ENCODE assay signal across 17 cellular contexts in the genomic region with DNA sequence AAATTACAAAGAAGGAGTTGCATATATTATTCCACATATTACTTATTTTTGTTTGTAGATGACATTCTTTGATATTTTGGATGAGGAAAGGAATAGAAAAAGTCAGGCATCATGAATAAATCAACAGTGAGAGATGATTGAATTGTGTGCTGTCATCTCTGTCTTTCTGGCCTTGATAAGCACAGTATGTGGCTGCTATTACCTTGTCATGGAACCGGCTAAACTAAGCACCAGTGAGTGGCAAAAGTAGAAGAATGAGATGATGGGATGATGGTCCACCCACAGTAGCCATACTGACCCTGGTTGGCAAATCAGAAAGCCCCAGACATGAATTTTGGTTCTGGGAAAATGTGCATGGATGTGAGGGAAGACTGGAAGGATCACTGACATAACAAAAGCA.
"Had no signal": no experiment of that assay in that cellular context is flagged by ENCODE, and none has a peak within 500 bp of the region (broad histone marks: within the 10 kb centered on the region; RNA-seq: fewer than 3 reads in every experiment).

No MANE protein-coding gene starts in this region.

- H3K36me3 ChIP-seq: stomach, suprapubic skin, thoracic aorta, thyroid gland, tibial artery, tibial nerve, transverse colon, upper lobe of left lung, upper lobe of right lung, uterus, vagina had no signal

- H3K4me3 ChIP-seq: stomach, suprapubic skin, testis, thoracic aorta, thyroid gland, tibial artery, tibial nerve, transverse colon, upper lobe of left lung, upper lobe of right lung, uterus, vagina had no signal

- H3K9me3 ChIP-seq: stomach, suprapubic skin, testis, thoracic aorta, thyroid gland, tibial artery, tibial nerve, transverse colon, upper lobe of left lung, upper lobe of right lung, uterus, vagina had no signal

- ATAC-seq: stimulated activated effector memory CD8-positive, alpha-beta T cell treated with anti-CD3 and anti-CD28 coated beads, Interleukin-12 subunit alpha, Interleukin-12 subunit beta, amount 100 ng/mL, for 72 hours; stimulated activated memory B cell treated with anti-CD40 and anti-IgM and Interleukin-4, amounts not matched to agents 10 μg/mL and 1 μg/mL and 100 μg/mL, for 72 hours; stimulated activated naive B cell treated with anti-CD40 and anti-IgM and Interleukin-4, amounts not matched to agents 10 μg/mL and 1 μg/mL and 100 μg/mL, for 72 hours; stimulated activated naive CD8-positive, alpha-beta T cell treated with anti-CD3 and anti-CD28 coated beads, Interleukin-15, amount 100 ng/mL, for 72 hours; stimulated activated naive CD8-positive, alpha-beta T cell treated with anti-CD3 and anti-CD28 coated beads, Interleukin-15, Interleukin-2, amounts not matched to agents 100 U/mL and 50 U/mL, for 24 hours; upper lobe of right lung had no signal

- H3K27me3 ChIP-seq: stomach, suprapubic skin, testis, thyroid gland, tibial artery, tibial nerve, transverse colon, upper lobe of left lung, upper lobe of right lung, uterus, vagina had no signal

- H3K27ac ChIP-seq: stomach, suprapubic skin, testis, thoracic aorta, thyroid gland, tibial artery, tibial nerve, transverse colon, upper lobe of left lung, upper lobe of right lung, uterus, vagina had no signal
